14 cellular contexts compared by ENCODE assay signal in genomic region chr4:184803133-184803532, GRCh38.
"Had no signal": no experiment of that assay in that cellular context is flagged by ENCODE, and none has a peak within 500 bp of the region (broad histone marks: within the 10 kb centered on the region; RNA-seq: fewer than 3 reads in every experiment).

No MANE protein-coding gene starts in this region.

- DNase-seq: activated B cell treated with CpG ODN at 0.5 μM for 24 hours; activated CD4-positive, alpha-beta T cell treated with anti-CD3 and anti-CD28 coated beads, Interleukin-2, amount 10 ng/mL, durations not matched to agents 7 days and 5 days; activated CD8-positive, alpha-beta memory T cell treated with anti-CD3 and anti-CD28 coated beads for 24 hours; activated naive CD4-positive, alpha-beta T cell treated with anti-CD3 and anti-CD28 coated beads for 36 hours; cortex of kidney; effector CD8-positive, alpha-beta T cell; hypothalamus; left colon; mesendoderm; nephron progenitor cell; stimulated activated CD4-positive, alpha-beta T cell treated with anti-CD3 and anti-CD28 coated beads, Interleukin-15, amount 100 ng/mL, for 24 hours; stimulated activated CD4-positive, alpha-beta T cell treated with anti-CD3 and anti-CD28 coated beads, Interleukin-4, amount 100 ng/mL, for 24 hours; T-helper 17 cell; transverse colon had no signal

- ATAC-seq: T-helper 17 cell had no signal

- H3K27me3 ChIP-seq: transverse colon had no signal

- H3K36me3 ChIP-seq: transverse colon had no signal

- H3K9me3 ChIP-seq: transverse colon had no signal

- H3K4me3 ChIP-seq: transverse colon had no signal
